24 cellular contexts compared by ENCODE assay signal in genomic region chr5:139210585-139210984, GRCh38. TPM values are rescaled to one million over a fixed set of nuclear protein-coding genes. Genes with fewer than 3 reads are reported as not detected.
A peak's percentile ranks its signal among the peaks of the same experiment; 100 is the strongest.
DNase-seq lines count a peak whose midpoint lies in the region; ATAC-seq and TF ChIP-seq lines count a peak whose summit lies in the region.
"Had no signal": no experiment of that assay in that cellular context is flagged by ENCODE, and none has a peak within 500 bp of the region (broad histone marks: within the 10 kb centered on the region; RNA-seq: fewer than 3 reads in every experiment).

No MANE protein-coding gene starts in this region.

- H3K27ac ChIP-seq in spleen: no peak overlapping the region
- H3K27ac ChIP-seq: lower lobe of right lung, thyroid gland had no signal

- no peak overlapping the region for H3K4me3 ChIP-seq in spleen
- H3K4me3 ChIP-seq: lower lobe of right lung, thyroid gland had no signal

- intact Hi-C loops in spleen (cut with DNase I; ENCODE audit: low total_unique reads): no loop called here

- no peaks in the 10 kb centered on the region for H3K9me3 ChIP-seq in spleen
- H3K9me3 ChIP-seq: lower lobe of right lung, thyroid gland had no signal

- H3K4me1 ChIP-seq in spleen: peaks cover 0 to 8% (median 0%) of the 10 kb centered on the region in 6 donors
- H3K4me1 ChIP-seq: lower lobe of right lung had no signal

- no peaks in the 10 kb centered on the region for H3K27me3 ChIP-seq in spleen (replicated peaks in 1 of 7)
- H3K27me3 ChIP-seq: thyroid gland had no signal

- ATAC-seq in GM19395 (IDR thresholded peaks at IDR 0.05; ENCODE audit: unreplicated experiment) (no peak), HG02884 (IDR thresholded peaks at IDR 0.05; ENCODE audit: unreplicated experiment) (no peak)
- ATAC-seq: activated CD8-positive, alpha-beta T cell treated with anti-CD3 and anti-CD28 coated beads for 36 hours; lower lobe of right lung; PC-3; sciatic nerve; stimulated activated naive CD8-positive, alpha-beta T cell treated with anti-CD3 and anti-CD28 coated beads, Interleukin-15, Interleukin-2, amounts not matched to agents 100 U/mL and 50 U/mL, for 24 hours had no signal

- 79 to 92% (median 84%) methylated on average over 4 of the region's 4 CpGs for WGBS in spleen, 5 donors

- TF ChIP-seq CTCF in spleen (IDR thresholded peaks at IDR 0.05 in 8 of 11, conservative IDR thresholded peaks at IDR 0.05 in 3 of 11): no peak

- DNase-seq in NCI-H526 (lab: John Stamatoyannopoulos, UW) (peak; percentile 45 to 62), NCI-H526 treated with DMSO at 0.1 percent for 48 hours (lab: John Stamatoyannopoulos, UW) (no peak), NCI-H146 (lab: John Stamatoyannopoulos, UW) (peak; percentile 95), SHP77 treated with DMSO at 0.1 percent for 48 hours (lab: John Stamatoyannopoulos, UW) (peak; percentile 35), spleen (peak; percentile 1), mesenteric fat pad (ENCODE audit: low spot score) (no peak)
- DNase-seq: activated CD4-positive, CD25-positive, alpha-beta regulatory T cell treated with anti-CD3 and anti-CD28 coated beads, Interleukin-2, amount 50 U/mL, for 72 hours; activated CD8-positive, alpha-beta T cell treated with anti-CD3 and anti-CD28 coated beads for 36 hours; activated effector memory CD4-positive, alpha-beta T cell treated with anti-CD3 and anti-CD28 coated beads, Interleukin-2, amount 50 U/mL, for 16 hours; activated naive CD8-positive, alpha-beta T cell treated with anti-CD3 and anti-CD28 coated beads, Interleukin-2, amount 10 ng/mL, durations not matched to agents 7 days and 5 days; activated T-cell treated with anti-CD3 and anti-CD28 coated beads for 4 hours; dermis blood vessel endothelial cell; HCEC 1CT; Kasumi-1; lower lobe of right lung; NCI-H1092; NCI-H524; PC-3; SIG-M5; stimulated activated naive CD8-positive, alpha-beta T cell treated with anti-CD3 and anti-CD28 coated beads, Interleukin-15, Interleukin-2, amounts not matched to agents 100 U/mL and 50 U/mL, for 24 hours; thyroid gland had no signal

- H3K36me3 ChIP-seq in spleen: no peaks in the 10 kb centered on the region
- H3K36me3 ChIP-seq: lower lobe of right lung, thyroid gland had no signal

- no peak for TF ChIP-seq POLR2A in spleen (IDR thresholded peaks at IDR 0.05)

RNA-seq across cellular contexts. Expression of gene SIL1, which starts 12.4 kb away (rescaled TPM):
- total RNA-seq in spleen: 10 to 100 TPM; 24.5 to 42.3 (median 32.0) TPM
- polyA plus RNA-seq in spleen: 10 to 100 TPM; 23.4 to 34.2 (median 33.1) TPM
- total RNA-seq in mesenteric fat pad: 66.6 TPM

Comparison
In these comparisons a context has a peak if more than half of its experiments do, and no peak if none do; other contexts are left out.
1. DNase-seq: peak in NCI-H526 (2 of 2), NCI-H146 (single experiment), SHP77 treated with DMSO at 0.1 percent for 48 hours (single experiment) and spleen (single experiment); none in NCI-H526 treated with DMSO at 0.1 percent for 48 hours (single experiment) and mesenteric fat pad (single experiment).